In the genomic region with DNA sequence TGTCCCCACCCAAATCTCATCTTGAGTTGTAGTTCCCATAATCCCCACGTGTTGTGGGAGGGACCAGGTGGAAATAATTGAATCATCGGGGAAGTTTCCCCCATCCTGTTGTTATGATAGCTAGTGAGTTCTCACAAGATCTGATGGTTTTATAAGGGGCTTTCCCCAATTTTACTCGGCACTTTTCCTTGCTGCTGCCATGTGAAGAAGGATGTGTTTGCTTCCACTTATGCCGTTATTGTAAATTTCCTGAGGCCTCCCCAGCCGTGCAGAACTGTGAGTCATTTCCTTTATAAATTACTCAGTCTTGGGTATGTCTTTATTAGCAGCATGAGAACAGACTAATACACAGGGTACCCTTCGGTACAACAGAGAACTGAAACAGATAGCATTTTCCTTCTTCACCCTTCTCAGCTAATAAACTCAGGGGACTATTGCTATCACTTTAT, we compare ENCODE assay signal across 8 cellular contexts. TPM values are rescaled to one million over a fixed set of nuclear protein-coding genes. Genes with fewer than 3 reads are reported as not detected.
DNase-seq lines count a peak whose midpoint lies in the region; ATAC-seq, FAIRE-seq and TF ChIP-seq lines count a peak whose summit lies in the region.
"Not testable (repeated sequence)": the region's sequence is repeated elsewhere in the genome, so short reads cannot be mapped to it uniquely, and the experiment has no call there.

No MANE protein-coding gene starts in this region.

- not testable (repeated sequence) for H3K9me3 Mint-ChIP-seq in chondrocyte (ENCODE audit: low read depth)

- peak; percentile 28 for FAIRE-seq in RCC 7860 (lab: Jason Lieb, UNC)

- H3K36me3 ChIP-seq in mucosa of descending colon (ENCODE audit: low read depth): not testable (repeated sequence)

- peak overlapping the region; percentile 93 for H3K27ac Mint-ChIP-seq in chondrocyte (ENCODE audit: unreplicated experiment)

- peak overlapping the region; percentile 63 for H3K4me3 Mint-ChIP-seq in chondrocyte (ENCODE audit: unreplicated experiment)

- not testable (repeated sequence) for H3K4me3 ChIP-seq in mucosa of descending colon

- DNase-seq in DMS53 (lab: John Stamatoyannopoulos, UW) (peak; percentile 46), GM20000 (ENCODE audit: low spot score) (peak; percentile 32), RCC 7860 (ENCODE audit: low spot score) (peak; percentile 66)
- peak; percentile 20 for DNase-seq in activated CD8-positive, alpha-beta memory T cell treated with anti-CD3 and anti-CD28 coated beads, Interleukin-2, amount 50 U/mL, for 24 hours (ENCODE audit: extremely low read depth)
- DNase-seq in chondrocyte (ENCODE audit: low spot score); mucosa of descending colon: not testable (repeated sequence)
- DNase-seq in stimulated activated CD8-positive, alpha-beta memory T cell treated with anti-CD3 and anti-CD28 coated beads, Interleukin-15, amount 100 ng/mL, for 48 hours (ENCODE audit: low read depth in 2 of 2): peak; percentile 18 to 49

- intact Hi-C loops in mucosa of descending colon (cut with DNase I, micrococcal nuclease): not testable (repeated sequence)

- H3K9me3 ChIP-seq in mucosa of descending colon: not testable (repeated sequence)

- ATAC-seq in HG03139 (IDR thresholded peaks at IDR 0.05; ENCODE audit: unreplicated experiment): peak; percentile 58
- peak; percentile 58 for ATAC-seq in mucosa of descending colon

- H3K27me3 Mint-ChIP-seq in chondrocyte (ENCODE audit: low read depth): not testable (repeated sequence)

- H3K4me1 ChIP-seq in mucosa of descending colon (ENCODE audit: low read depth): not testable (repeated sequence)

- TF ChIP-seq CTCF in GM20000 (IDR thresholded peaks at IDR 0.05; ENCODE audit: extremely low read depth, missing control alignments); mucosa of descending colon (IDR thresholded peaks at IDR 0.05): not testable (repeated sequence)
- TF ChIP-seq CTCF in chondrocyte (IDR thresholded peaks at IDR 0.05): peak; percentile 24

- H3K36me3 Mint-ChIP-seq in chondrocyte (ENCODE audit: low read depth): not testable (repeated sequence)

- peaks cover 20% of the 10 kb centered on the region for H3K4me1 Mint-ChIP-seq in chondrocyte (ENCODE audit: low read depth)

RNA-seq across cellular contexts. Expression of a gene that starts 45.3 kb away (rescaled TPM):
- total RNA-seq in chondrocyte: 2.4 to 5.1 TPM (median 2.9 TPM) in 3 replicates
- total RNA-seq in mucosa of descending colon: 10 to 100 TPM in 2 of 3 donors, 1 to 10 TPM in 1; 9.9 to 52.2 (median 16.6) TPM
